26 cellular contexts compared by ENCODE assay signal in the genomic region with DNA sequence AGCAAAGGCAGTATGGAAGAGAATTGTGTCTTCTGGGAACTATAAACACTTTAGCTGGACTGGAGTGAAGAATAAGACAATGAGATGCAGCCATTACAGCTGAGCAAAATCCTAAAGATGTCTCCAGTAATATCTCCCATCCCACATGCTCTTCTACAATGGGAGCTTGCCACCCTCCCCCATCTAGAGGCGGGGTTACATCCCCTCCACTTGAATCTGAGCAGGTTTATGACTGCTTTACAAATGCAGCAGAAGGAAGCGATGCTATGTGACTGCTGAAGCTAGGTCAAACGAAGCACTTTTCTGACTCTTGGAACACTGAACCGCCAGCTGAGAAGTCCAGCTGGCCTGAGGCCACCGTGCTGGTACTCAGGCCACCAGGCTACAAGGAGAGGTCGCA.
"Had no signal": no experiment of that assay in that cellular context is flagged by ENCODE, and none has a peak within 500 bp of the region (broad histone marks: within the 10 kb centered on the region; RNA-seq: fewer than 3 reads in every experiment).

No MANE protein-coding gene starts in this region.

- H3K4me1 Mint-ChIP-seq: activated B cell treated with CpG ODN at 0.5 μM for 24 hours; activated CD4-positive, alpha-beta T cell treated with anti-CD3 and anti-CD28 coated beads for 36 hours; activated CD8-positive, alpha-beta memory T cell treated with anti-CD3 and anti-CD28 coated beads, Interleukin-2, amount 10 ng/mL, durations not matched to agents 7 days and 5 days; central memory CD8-positive, alpha-beta T cell had no signal

- H3K9me3 Mint-ChIP-seq: activated B cell treated with CpG ODN at 0.5 μM for 24 hours; activated naive CD4-positive, alpha-beta T cell treated with anti-CD3 and anti-CD28 coated beads, Interleukin-2, amount 50 U/mL, for 72 hours; activated T-cell treated with anti-CD3 and anti-CD28 coated beads, Interleukin-2, amount 50 U/mL, for 72 hours; central memory CD8-positive, alpha-beta T cell; natural killer cell treated with Interleukin-12 subunit alpha and Interleukin-12 subunit beta and Interleukin-15 and Interleukin-18, amount 100 ng/mL, for 72 hours had no signal

- H3K4me3 ChIP-seq: breast epithelium, esophagus squamous epithelium, left ventricle myocardium inferior, lung, mucosa of descending colon, right lobe of liver, testis, transverse colon, vagina had no signal

- H3K27ac Mint-ChIP-seq: activated B cell treated with CpG ODN at 0.5 μM for 24 hours; activated CD4-positive, alpha-beta T cell treated with anti-CD3 and anti-CD28 coated beads for 36 hours; activated CD8-positive, alpha-beta memory T cell treated with anti-CD3 and anti-CD28 coated beads, Interleukin-2, amount 10 ng/mL, durations not matched to agents 7 days and 5 days; activated CD8-positive, alpha-beta T cell treated with anti-CD3 and anti-CD28 coated beads, Interleukin-2, amount 10 ng/mL, durations not matched to agents 7 days and 5 days; activated naive CD4-positive, alpha-beta T cell treated with anti-CD3 and anti-CD28 coated beads, Interleukin-2, amount 50 U/mL, for 72 hours; activated T-cell treated with anti-CD3 and anti-CD28 coated beads, Interleukin-2, amount 50 U/mL, for 72 hours; natural killer cell treated with Interleukin-12 subunit alpha and Interleukin-12 subunit beta and Interleukin-15 and Interleukin-18, amount 100 ng/mL, for 72 hours had no signal

- H3K36me3 Mint-ChIP-seq: activated CD8-positive, alpha-beta memory T cell treated with anti-CD3 and anti-CD28 coated beads, Interleukin-2, amount 10 ng/mL, durations not matched to agents 7 days and 5 days; activated naive CD4-positive, alpha-beta T cell treated with anti-CD3 and anti-CD28 coated beads, Interleukin-2, amount 50 U/mL, for 72 hours; natural killer cell treated with Interleukin-12 subunit alpha and Interleukin-12 subunit beta and Interleukin-15 and Interleukin-18, amount 100 ng/mL, for 72 hours had no signal

- H3K36me3 ChIP-seq: breast epithelium, esophagus squamous epithelium, left ventricle myocardium inferior, neutrophil, right lobe of liver, transverse colon, vagina had no signal

- H3K4me3 Mint-ChIP-seq: activated B cell treated with CpG ODN at 0.5 μM for 24 hours; activated CD4-positive, alpha-beta T cell treated with anti-CD3 and anti-CD28 coated beads for 36 hours; activated CD8-positive, alpha-beta memory T cell treated with anti-CD3 and anti-CD28 coated beads, Interleukin-2, amount 10 ng/mL, durations not matched to agents 7 days and 5 days; activated CD8-positive, alpha-beta T cell treated with anti-CD3 and anti-CD28 coated beads, Interleukin-2, amount 10 ng/mL, durations not matched to agents 7 days and 5 days; activated T-cell treated with anti-CD3 and anti-CD28 coated beads, Interleukin-2, amount 50 U/mL, for 72 hours; central memory CD8-positive, alpha-beta T cell; natural killer cell treated with Interleukin-12 subunit alpha and Interleukin-12 subunit beta and Interleukin-15 and Interleukin-18, amount 100 ng/mL, for 72 hours had no signal

- H3K27me3 ChIP-seq: breast epithelium, esophagus squamous epithelium, neutrophil, right lobe of liver, testis, transverse colon, vagina had no signal

- H3K9me3 ChIP-seq: breast epithelium, esophagus squamous epithelium, left ventricle myocardium inferior, mucosa of descending colon, neutrophil, right lobe of liver, testis, transverse colon, vagina had no signal

- H3K27me3 Mint-ChIP-seq: activated B cell treated with CpG ODN at 0.5 μM for 24 hours; activated CD4-positive, alpha-beta T cell treated with anti-CD3 and anti-CD28 coated beads for 36 hours had no signal

- H3K4me1 ChIP-seq: breast epithelium, esophagus squamous epithelium, left ventricle myocardium inferior, right lobe of liver, testis, transverse colon, vagina had no signal

- H3K27ac ChIP-seq: breast epithelium, epithelial cell of prostate, esophagus squamous epithelium, left ventricle myocardium inferior, neutrophil, right lobe of liver, testis, transverse colon, vagina had no signal

- DNase-seq: activated B cell treated with CpG ODN at 0.5 μM for 24 hours; activated CD4-positive, alpha-beta T cell treated with anti-CD3 and anti-CD28 coated beads for 36 hours; activated CD8-positive, alpha-beta memory T cell treated with anti-CD3 and anti-CD28 coated beads, Interleukin-2, amount 10 ng/mL, durations not matched to agents 7 days and 5 days; activated CD8-positive, alpha-beta T cell treated with anti-CD3 and anti-CD28 coated beads, Interleukin-2, amount 10 ng/mL, durations not matched to agents 7 days and 5 days; activated naive CD4-positive, alpha-beta T cell; activated T-cell treated with anti-CD3 and anti-CD28 coated beads, Interleukin-2, amount 50 U/mL, for 72 hours; dermis blood vessel endothelial cell; effector CD4-positive, alpha-beta T cell; esophagus squamous epithelium; foreskin melanocyte; left ventricle myocardium inferior; mucosa of descending colon; right lobe of liver; stimulated activated CD4-positive, alpha-beta T cell treated with anti-CD3 and anti-CD28 coated beads, Interleukin-4, amount 100 ng/mL, for 1 hour; stimulated activated naive CD8-positive, alpha-beta T cell treated with anti-CD3 and anti-CD28 coated beads, Interleukin-15, Interleukin-2, amounts not matched to agents 100 U/mL and 50 U/mL, for 24 hours; T-helper 2 cell; testis; transverse colon had no signal
